Comparison of ENCODE assay signal across 8 cellular contexts in genomic region chr5:154214236-154215106, GRCh38. TPM values are rescaled to one million over a fixed set of nuclear protein-coding genes. Genes with fewer than 3 reads are reported as not detected.
DNase-seq lines count a peak whose midpoint lies in the region; ATAC-seq and TF ChIP-seq lines count a peak whose summit lies in the region.

No MANE protein-coding gene starts in this region.

- H3K27me3 Mint-ChIP-seq in natural killer cell treated with Interleukin-12 subunit alpha and Interleukin-12 subunit beta and Interleukin-15 and Interleukin-18, amount 100 ng/mL, for 72 hours = no peaks in the 10 kb centered on the region
- H3K27me3 Mint-ChIP-seq in natural killer cell (ENCODE audit: low read depth in 2 of 2) = no peaks in the 10 kb centered on the region
- no peaks in the 10 kb centered on the region for H3K27me3 Mint-ChIP-seq in activated naive CD8-positive, alpha-beta T cell treated with anti-CD3 and anti-CD28 coated beads, Interleukin-2, amount 10 ng/mL, durations not matched to agents 7 days and 5 days

- no peaks in the 10 kb centered on the region for H3K9me3 Mint-ChIP-seq in natural killer cell treated with Interleukin-12 subunit alpha and Interleukin-12 subunit beta and Interleukin-15 and Interleukin-18, amount 100 ng/mL, for 72 hours
- no peaks in the 10 kb centered on the region for H3K9me3 Mint-ChIP-seq in natural killer cell
- no peaks in the 10 kb centered on the region for H3K9me3 Mint-ChIP-seq in activated naive CD8-positive, alpha-beta T cell treated with anti-CD3 and anti-CD28 coated beads, Interleukin-2, amount 10 ng/mL, durations not matched to agents 7 days and 5 days
- H3K9me3 Mint-ChIP-seq in stimulated activated effector memory CD8-positive, alpha-beta T cell treated with anti-CD3 and anti-CD28 coated beads, Interleukin-12 subunit alpha, Interleukin-12 subunit beta, amount 100 ng/mL, for 72 hours = no peaks in the 10 kb centered on the region

- peak overlapping the region; percentile 74 for H3K4me3 Mint-ChIP-seq in natural killer cell treated with Interleukin-12 subunit alpha and Interleukin-12 subunit beta and Interleukin-15 and Interleukin-18, amount 100 ng/mL, for 72 hours
- H3K4me3 Mint-ChIP-seq in natural killer cell = no peak overlapping the region
- H3K4me3 Mint-ChIP-seq in activated naive CD8-positive, alpha-beta T cell treated with anti-CD3 and anti-CD28 coated beads, Interleukin-2, amount 10 ng/mL, durations not matched to agents 7 days and 5 days = no peak overlapping the region
- H3K4me3 Mint-ChIP-seq in stimulated activated effector memory CD8-positive, alpha-beta T cell treated with anti-CD3 and anti-CD28 coated beads, Interleukin-12 subunit alpha, Interleukin-12 subunit beta, amount 100 ng/mL, for 72 hours = peak overlapping the region; percentile 63

- no peak for TF ChIP-seq CTCF in natural killer cell (IDR thresholded peaks at IDR 0.05)

- H3K36me3 Mint-ChIP-seq in natural killer cell treated with Interleukin-12 subunit alpha and Interleukin-12 subunit beta and Interleukin-15 and Interleukin-18, amount 100 ng/mL, for 72 hours = peaks cover 7% of the 10 kb centered on the region
- no peaks in the 10 kb centered on the region for H3K36me3 Mint-ChIP-seq in natural killer cell
- H3K36me3 Mint-ChIP-seq in activated naive CD8-positive, alpha-beta T cell treated with anti-CD3 and anti-CD28 coated beads, Interleukin-2, amount 10 ng/mL, durations not matched to agents 7 days and 5 days = peaks cover 13% of the 10 kb centered on the region
- H3K36me3 Mint-ChIP-seq in stimulated activated effector memory CD8-positive, alpha-beta T cell treated with anti-CD3 and anti-CD28 coated beads, Interleukin-12 subunit alpha, Interleukin-12 subunit beta, amount 100 ng/mL, for 72 hours = peaks cover 12% of the 10 kb centered on the region

- intact Hi-C loops in natural killer cell (cut with micrococcal nuclease) = no loop called here

- peak overlapping the region; percentile 94 to 95 for H3K27ac Mint-ChIP-seq in natural killer cell treated with Interleukin-12 subunit alpha and Interleukin-12 subunit beta and Interleukin-15 and Interleukin-18, amount 100 ng/mL, for 72 hours
- H3K27ac Mint-ChIP-seq in natural killer cell = no peak overlapping the region
- no peak overlapping the region for H3K27ac Mint-ChIP-seq in activated naive CD8-positive, alpha-beta T cell treated with anti-CD3 and anti-CD28 coated beads, Interleukin-2, amount 10 ng/mL, durations not matched to agents 7 days and 5 days
- H3K27ac Mint-ChIP-seq in stimulated activated effector memory CD8-positive, alpha-beta T cell treated with anti-CD3 and anti-CD28 coated beads, Interleukin-12 subunit alpha, Interleukin-12 subunit beta, amount 100 ng/mL, for 72 hours = peak overlapping the region; percentile 91

- ATAC-seq in natural killer cell treated with Interleukin-12 subunit alpha and Interleukin-12 subunit beta and Interleukin-15 and Interleukin-18, amount 100 ng/mL, for 72 hours = peak; percentile 95 to 96
- ATAC-seq in natural killer cell (no peak), HG03139 (IDR thresholded peaks at IDR 0.05; ENCODE audit: unreplicated experiment) (peak; percentile 69)
- ATAC-seq in activated naive CD8-positive, alpha-beta T cell treated with anti-CD3 and anti-CD28 coated beads, Interleukin-2, amount 10 ng/mL, durations not matched to agents 7 days and 5 days (ENCODE audit: low read depth) = peak; percentile 57
- ATAC-seq in stimulated activated effector memory CD8-positive, alpha-beta T cell treated with anti-CD3 and anti-CD28 coated beads, Interleukin-12 subunit alpha, Interleukin-12 subunit beta, amount 100 ng/mL, for 72 hours = peak; percentile 99

- POLR2A ChIA-PET in activated naive CD8-positive, alpha-beta T cell treated with anti-CD3 and anti-CD28 coated beads, Interleukin-2, amount 10 ng/mL, durations not matched to agents 7 days and 5 days (lab: Charles Lee) = no interaction called here

- peaks cover 38 to 61% of the 10 kb centered on the region in 2 donors for H3K4me1 Mint-ChIP-seq in natural killer cell treated with Interleukin-12 subunit alpha and Interleukin-12 subunit beta and Interleukin-15 and Interleukin-18, amount 100 ng/mL, for 72 hours (ENCODE audit: low read depth in 2 of 2)
- H3K4me1 Mint-ChIP-seq in natural killer cell = peaks cover 43 to 52% of the 10 kb centered on the region in 2 donors
- peaks cover 28% of the 10 kb centered on the region for H3K4me1 Mint-ChIP-seq in activated naive CD8-positive, alpha-beta T cell treated with anti-CD3 and anti-CD28 coated beads, Interleukin-2, amount 10 ng/mL, durations not matched to agents 7 days and 5 days
- peaks cover 77% of the 10 kb centered on the region for H3K4me1 Mint-ChIP-seq in stimulated activated effector memory CD8-positive, alpha-beta T cell treated with anti-CD3 and anti-CD28 coated beads, Interleukin-12 subunit alpha, Interleukin-12 subunit beta, amount 100 ng/mL, for 72 hours

- DNase-seq in natural killer cell treated with Interleukin-12 subunit alpha and Interleukin-12 subunit beta and Interleukin-15 and Interleukin-18, amount 100 ng/mL, for 72 hours (ENCODE audit: low spot score) = no peak
- DNase-seq in natural killer cell (no peak), SKM-1 (lab: John Stamatoyannopoulos, UW; ENCODE audit: unreplicated experiment) (no peak), retina (no peak)
- DNase-seq in activated naive CD8-positive, alpha-beta T cell treated with anti-CD3 and anti-CD28 coated beads, Interleukin-2, amount 10 ng/mL, durations not matched to agents 7 days and 5 days = no peak
- DNase-seq in stimulated activated effector memory CD8-positive, alpha-beta T cell treated with anti-CD3 and anti-CD28 coated beads, Interleukin-12 subunit alpha, Interleukin-12 subunit beta, amount 100 ng/mL, for 72 hours (ENCODE audit: low spot score in 2 of 2) = peak in 1 of 2 donors; percentile 66
- DNase-seq in activated CD4-positive, alpha-beta T cell treated with anti-CD3 and anti-CD28 coated beads for 1 hour = no peak

RNA-seq across cellular contexts. Expression of gene GALNT10, which starts 23.9 kb away (rescaled TPM):
- total RNA-seq in natural killer cell treated with Interleukin-12 subunit alpha and Interleukin-12 subunit beta and Interleukin-15 and Interleukin-18, amount 100 ng/mL, for 72 hours = 10 to 100 TPM; 32.2 to 44.1 TPM
- 10 to 100 TPM; 77.0 to 92.6 (median 77.6) TPM for total RNA-seq in natural killer cell
- total RNA-seq in activated naive CD8-positive, alpha-beta T cell treated with anti-CD3 and anti-CD28 coated beads, Interleukin-2, amount 10 ng/mL, durations not matched to agents 7 days and 5 days = 10 to 100 TPM; 34.6 to 36.0 TPM

Comparison
In these comparisons a context has a peak if more than half of its experiments do, and no peak if none do; other contexts are left out.
1. ATAC-seq: peak in natural killer cell treated with Interleukin-12 subunit alpha and Interleukin-12 subunit beta and Interleukin-15 and Interleukin-18, amount 100 ng/mL, for 72 hours (2 of 2), HG03139 (single experiment), activated naive CD8-positive, alpha-beta T cell treated with anti-CD3 and anti-CD28 coated beads, Interleukin-2, amount 10 ng/mL, durations not matched to agents 7 days and 5 days (single experiment) and stimulated activated effector memory CD8-positive, alpha-beta T cell treated with anti-CD3 and anti-CD28 coated beads, Interleukin-12 subunit alpha, Interleukin-12 subunit beta, amount 100 ng/mL, for 72 hours (single experiment); none in natural killer cell (0 of 3).
2. H3K27ac Mint-ChIP-seq: peak in natural killer cell treated with Interleukin-12 subunit alpha and Interleukin-12 subunit beta and Interleukin-15 and Interleukin-18, amount 100 ng/mL, for 72 hours (2 of 2) and stimulated activated effector memory CD8-positive, alpha-beta T cell treated with anti-CD3 and anti-CD28 coated beads, Interleukin-12 subunit alpha, Interleukin-12 subunit beta, amount 100 ng/mL, for 72 hours (single experiment); none in natural killer cell (0 of 2) and activated naive CD8-positive, alpha-beta T cell treated with anti-CD3 and anti-CD28 coated beads, Interleukin-2, amount 10 ng/mL, durations not matched to agents 7 days and 5 days (single experiment).
3. H3K4me3 Mint-ChIP-seq: peak in natural killer cell treated with Interleukin-12 subunit alpha and Interleukin-12 subunit beta and Interleukin-15 and Interleukin-18, amount 100 ng/mL, for 72 hours (single experiment) and stimulated activated effector memory CD8-positive, alpha-beta T cell treated with anti-CD3 and anti-CD28 coated beads, Interleukin-12 subunit alpha, Interleukin-12 subunit beta, amount 100 ng/mL, for 72 hours (single experiment); none in natural killer cell (single experiment) and activated naive CD8-positive, alpha-beta T cell treated with anti-CD3 and anti-CD28 coated beads, Interleukin-2, amount 10 ng/mL, durations not matched to agents 7 days and 5 days (single experiment).